In the genomic region with DNA sequence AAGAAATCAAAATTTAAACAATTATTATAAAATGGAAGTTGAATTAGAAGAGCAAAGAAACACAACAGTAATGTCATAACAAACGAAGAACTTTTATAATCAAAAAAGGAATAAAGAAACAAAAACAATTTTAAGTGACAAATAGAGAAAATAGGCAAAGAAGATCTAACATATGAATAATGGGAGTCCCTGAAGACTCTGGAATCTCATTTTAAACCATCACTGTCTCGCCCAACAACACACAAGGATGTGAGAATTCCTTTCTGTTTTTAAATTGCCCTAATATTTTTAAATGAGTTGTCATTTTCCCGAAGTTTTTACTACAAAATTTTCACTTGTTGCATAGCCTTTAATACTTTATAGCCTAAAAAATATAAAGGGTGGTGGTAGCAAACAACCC, we compare ENCODE assay signal across 27 cellular contexts. TPM values are rescaled to one million over a fixed set of nuclear protein-coding genes. Genes with fewer than 3 reads are reported as not detected.
A peak's percentile ranks its signal among the peaks of the same experiment; 100 is the strongest.
DNase-seq lines count a peak whose midpoint lies in the region; ATAC-seq, FAIRE-seq and TF ChIP-seq lines count a peak whose summit lies in the region.
"Had no signal": no experiment of that assay in that cellular context is flagged by ENCODE, and none has a peak within 500 bp of the region (broad histone marks: within the 10 kb centered on the region; RNA-seq: fewer than 3 reads in every experiment).

No MANE protein-coding gene starts in this region.

- H4K20me1 ChIP-seq in K562 (replicated peaks; ENCODE audit: control insufficient read depth, insufficient read depth, low read length): no peaks in the 10 kb centered on the region
- H4K20me1 ChIP-seq: BLaER1 had no signal

- POLR2A ChIA-PET in HEK293 (lab: Yijun Ruan, JAX): no interaction called here
- POLR2A ChIA-PET in K562 (lab: Yijun Ruan, JAX): no interaction called here

- no peak overlapping the region for H3K9ac ChIP-seq in K562 (ENCODE audit: insufficient read depth in 1 of 2, low read depth in 2 of 2, low read length in 2 of 2)
- H3K9ac ChIP-seq: BLaER1 had no signal

- TF ChIP-seq POLR2A in K562 (conservative IDR thresholded peaks at IDR 0.05) (no peak), gastroesophageal sphincter (IDR thresholded peaks at IDR 0.05) (no peak)

- in situ Hi-C loops in K562 (cut with MboI): no loop called here

- H3K27me3 ChIP-seq in K562 (ENCODE audit: control insufficient read depth in 2 of 2, insufficient read depth in 2 of 2, low read length in 2 of 2): no peaks in the 10 kb centered on the region
- no peaks in the 10 kb centered on the region for H3K27me3 ChIP-seq in gastroesophageal sphincter
- H3K27me3 ChIP-seq in left lung: no peaks in the 10 kb centered on the region
- H3K27me3 ChIP-seq: BE2C, BLaER1 had no signal

- ATAC-seq in K562 (no peak), gastroesophageal sphincter (no peak), left lung (no peak)

- H3K4me1 ChIP-seq in HEK293 (ENCODE audit: control insufficient read depth, insufficient read depth, low read length) (no peaks in the 10 kb centered on the region), K562 (replicated peaks in 1 of 2; ENCODE audit: control insufficient read depth in 2 of 2, insufficient read depth in 2 of 2, low read length in 2 of 2) (peaks cover 0 to 6% of the 10 kb centered on the region in 2 experiments; a peak in 1 of 5 replicates), gastroesophageal sphincter (peaks cover 0 to 9% (median under 1%) of the 10 kb centered on the region in 3 donors), left lung (peaks cover 0 to 6% of the 10 kb centered on the region in 2 donors)
- H3K4me1 ChIP-seq: BE2C had no signal

- TF ChIP-seq RAD21 in K562 (CRISPR knock-in tag; conservative IDR thresholded peaks at IDR 0.05 in 1 of 2, IDR thresholded peaks at IDR 0.05 in 1 of 2): no peak

- CTCF ChIA-PET in HEK293 (lab: Yijun Ruan, JAX) (no interaction called here), K562 (lab: Yijun Ruan, JAX; ENCODE audit: low intra/inter-chr PET ratio) (interaction anchor here (0.7 kb wide), 1 partner anchor 657 kb away, joined by 6 read pairs; no protein-coding TSS in a partner anchor)

- H3K9me3 ChIP-seq in HEK293 (ENCODE audit: control insufficient read depth, insufficient read depth, low read depth, low read length): no peaks in the 10 kb centered on the region
- 0 out of 2 replicates have a peak, but pooled peaks cover 2% of the 10 kb centered on the region for H3K9me3 ChIP-seq in K562 (replicated peaks; ENCODE audit: control insufficient read depth, insufficient read depth, low read depth, low read length)
- peaks cover 0 to 25% (median 0%) of the 10 kb centered on the region in 3 donors for H3K9me3 ChIP-seq in gastroesophageal sphincter
- peaks cover 0 to 13% of the 10 kb centered on the region in 2 donors for H3K9me3 ChIP-seq in left lung
- H3K9me3 ChIP-seq: BE2C had no signal

- BruUV-seq in K562 (replicated peaks; lab: Mats Ljungman, UMichigan): no TSS peak

- DNase-seq in K562 (ENCODE audit: extremely low read depth in 1 of 4, low spot score in 3 of 4): no peak
- no peak for DNase-seq in left lung
- DNase-seq: 8988T; ACHN; BE2C; C1 segment of cervical spinal cord; CD4-positive, alpha-beta memory T cell; CD4-positive, CD25-positive, alpha-beta regulatory T cell; CD8-positive, alpha-beta memory T cell; COR-L47; DMS 273 treated with DMSO at 0.1 percent for 48 hours; DMS153; DMS79; DND-41; EL; GF-D8 had no signal

- peak; percentile 31 for FAIRE-seq in G401.6 (lab: Jason Lieb, UNC)
- no peak for FAIRE-seq in K562 (lab: Jason Lieb, UNC)
- FAIRE-seq: A204.1, GM12891, GM19239 had no signal

- H3K9me1 ChIP-seq in K562 (ENCODE audit: control insufficient read depth, insufficient read depth, low read length): no peaks in the 10 kb centered on the region

- H2AFZ ChIP-seq in K562 (ENCODE audit: low read depth, low read length): no peak overlapping the region

- intact Hi-C loops in K562 (cut with micrococcal nuclease) (no loop called here), left lung (cut with DNase I) (no loop called here)

- H3K4me3 ChIP-seq in HEK293 (ENCODE audit: low read depth, low read length) (no peak overlapping the region), K562 (no peak overlapping the region), gastroesophageal sphincter (no peak overlapping the region), left lung (no peak overlapping the region)
- H3K4me3 ChIP-seq: BLaER1 had no signal

- WGBS in K562 (ENCODE audit: insufficient coverage, low coverage, missing lambda C conversion rate): 9% methylated on average over 3 of the region's 3 CpGs
- WGBS in gastroesophageal sphincter (ENCODE audit: low coverage in 1 of 2), 2 donors: 84 to 90% methylated on average over 3 of the region's 3 CpGs

- H3K27ac ChIP-seq in HEK293 (ENCODE audit: extremely low read depth, low read depth, low read length) (no peak overlapping the region), K562 (ENCODE audit: extremely low read depth, low read depth, low read length) (no peak overlapping the region), gastroesophageal sphincter (no peak overlapping the region), left lung (no peak overlapping the region)
- H3K27ac ChIP-seq: BLaER1 had no signal

- peaks cover 10% of the 10 kb centered on the region for H3K79me2 ChIP-seq in K562 (ENCODE audit: control insufficient read depth, insufficient read depth, low read length)

- TF ChIP-seq EP300 in K562 (IDR thresholded peaks at IDR 0.05; ENCODE audit: low read length) (no peak), gastroesophageal sphincter (IDR thresholded peaks at IDR 0.05) (no peak)

- TF ChIP-seq CTCF in HEK293 (tag by site-specific recombination; IDR thresholded peaks at IDR 0.05) (no peak), K562 (IDR thresholded peaks at IDR 0.05 in 2 of 3, conservative IDR thresholded peaks at IDR 0.05 in 1 of 3; ENCODE audit: insufficient read depth in 2 of 3, low read depth in 1 of 3, low read length in 3 of 3) (no peak), gastroesophageal sphincter (IDR thresholded peaks at IDR 0.05) (no peak), left lung (IDR thresholded peaks at IDR 0.05) (no peak)

- H3K36me3 ChIP-seq in HEK293 (ENCODE audit: control insufficient read depth in 2 of 2, insufficient read depth in 1 of 2, low read length in 2 of 2) (no peaks in the 10 kb centered on the region), K562 (ENCODE audit: control insufficient read depth, insufficient read depth, low read length) (no peaks in the 10 kb centered on the region), gastroesophageal sphincter (no peaks in the 10 kb centered on the region), left lung (no peaks in the 10 kb centered on the region)
- H3K36me3 ChIP-seq: BE2C, BLaER1 had no signal

- no peak overlapping the region for H3K4me2 ChIP-seq in K562 (ENCODE audit: insufficient read depth, low read length)
- H3K4me2 ChIP-seq: BLaER1 had no signal

RNA-seq across cellular contexts. Expression of a gene that starts 4.3 kb away (rescaled TPM):
- 90.8 and 103 TPM in 2 replicates for total RNA-seq in K562 (2011; cell fraction: chromatin; rRNA removed; ENCODE audit: low replicate concordance)
- total RNA-seq in K562 (2011; cell fraction: nucleolus; rRNA removed): 62.9 and 67.9 TPM in 2 replicates
- total RNA-seq in K562 (2011; cell fraction: nucleoplasm; rRNA removed): 112 and 149 TPM in 2 replicates
- total RNA-seq in K562 (2014; rRNA removed) (45.8 and 47.0 TPM in 2 replicates), K562 (2014; rRNA removed; fragmentation: Illumina TruSeq; extraction: Trizol) (80.0 and 86.4 TPM in 2 replicates), K562 (2015; rRNA removed; fragmentation: Illumina TruSeq; extraction: Trizol) (71.9 and 74.7 TPM in 2 replicates), K562 (2021) (64.5 and 74.2 TPM in 2 replicates), gastroesophageal sphincter (10 to 100 TPM in 1 of 4 donors, 1 to 10 TPM in 3; 6.7 to 10.3 (median 7.1) TPM), left lung (10 to 100 TPM in 1 of 2 donors, 1 to 10 TPM in 1; 9.1 to 15.6 TPM)
- polyA plus RNA-seq in K562 (2011; rRNA removed) (90.9 and 102 TPM in 2 replicates), K562 (2014; fragmentation: Illumina TruSeq; extraction: Trizol) (58.9 and 66.4 TPM in 2 replicates), K562 (2014; fragmentation: Nextera tagmentation; extraction: Ambion mirVana) (10 to 100 TPM; 26.9 to 46.8 TPM), K562 (2014; rRNA removed) (46.0 and 49.9 TPM in 2 replicates)
- 51.9 and 99.8 TPM in 2 replicates for polyA plus RNA-seq in K562 (2011; cell fraction: cytosol; rRNA removed)
- polyA plus RNA-seq in K562 (2011; cell fraction: nucleus; rRNA removed): 26.4 and 44.3 TPM in 2 replicates
- 30.7 and 38.2 TPM in 2 replicates for polyA plus RNA-seq in K562 (2012)
- 151 and 183 TPM in 2 replicates for polyA minus RNA-seq in K562 (2011; rRNA and poly(A)+ RNA removed)
- polyA minus RNA-seq in K562 (2011; cell fraction: cytosol; rRNA and poly(A)+ RNA removed): 51.7 and 72.3 TPM in 2 replicates
- 25.2 and 47.9 TPM in 2 replicates for polyA minus RNA-seq in K562 (2011; cell fraction: nucleus; rRNA and poly(A)+ RNA removed)

RNA-seq across cellular contexts. Expression of a gene that starts 47.2 kb away (rescaled TPM):
- total RNA-seq in K562 (2011; cell fraction: chromatin; rRNA removed; ENCODE audit: low replicate concordance): 23.9 and 24.2 TPM in 2 replicates
- 24.2 and 25.8 TPM in 2 replicates for total RNA-seq in K562 (2011; cell fraction: nucleolus; rRNA removed)
- total RNA-seq in K562 (2011; cell fraction: nucleoplasm; rRNA removed): 26.2 and 36.1 TPM in 2 replicates
- total RNA-seq in K562 (2014; rRNA removed): 17.8 and 23.8 TPM in 2 replicates
- total RNA-seq in K562 (2014; rRNA removed; fragmentation: Illumina TruSeq; extraction: Trizol): 21.6 and 23.9 TPM in 2 replicates
- total RNA-seq in K562 (2015; rRNA removed; fragmentation: Illumina TruSeq; extraction: Trizol): 17.9 and 19.6 TPM in 2 replicates
- total RNA-seq in K562 (2021): 15.3 and 15.5 TPM in 2 replicates
- polyA plus RNA-seq in K562 (2011; rRNA removed): 35.6 and 37.5 TPM in 2 replicates
- polyA plus RNA-seq in K562 (2011; cell fraction: cytosol; rRNA removed): 27.6 and 37.8 TPM in 2 replicates
- polyA plus RNA-seq in K562 (2011; cell fraction: nucleus; rRNA removed): 19.0 and 21.7 TPM in 2 replicates
- polyA plus RNA-seq in K562 (2012): 17.0 and 25.2 TPM in 2 replicates
- polyA plus RNA-seq in K562 (2014; fragmentation: Illumina TruSeq; extraction: Trizol): 25.0 and 27.3 TPM in 2 replicates
- polyA plus RNA-seq in K562 (2014; fragmentation: Nextera tagmentation; extraction: Ambion mirVana): 10 to 100 TPM; 11.5 to 15.2 TPM
- 19.2 and 21.3 TPM in 2 replicates for polyA plus RNA-seq in K562 (2014; rRNA removed)
- polyA minus RNA-seq in K562 (2011; rRNA and poly(A)+ RNA removed): 27.7 and 28.8 TPM in 2 replicates
- 8.5 and 12.5 TPM in 2 replicates for polyA minus RNA-seq in K562 (2011; cell fraction: cytosol; rRNA and poly(A)+ RNA removed)
- polyA minus RNA-seq in K562 (2011; cell fraction: nucleus; rRNA and poly(A)+ RNA removed): 4.6 and 7.3 TPM in 2 replicates
- 10 to 100 TPM; 14.1 to 27.1 (median 17.6) TPM for total RNA-seq in gastroesophageal sphincter
- total RNA-seq in left lung: 10 to 100 TPM; 27.1 to 27.7 TPM

RNA-seq across cellular contexts. Expression of a gene that starts 51.6 kb away (rescaled TPM):
- total RNA-seq in K562 (2011; cell fraction: chromatin; rRNA removed; ENCODE audit: low replicate concordance): not detected in 2 replicates
- not detected in 2 replicates for total RNA-seq in K562 (2011; cell fraction: nucleolus; rRNA removed)
- total RNA-seq in K562 (2011; cell fraction: nucleoplasm; rRNA removed): not detected in 2 replicates
- not detected in 2 replicates for total RNA-seq in K562 (2014; rRNA removed)
- not detected in 2 replicates for total RNA-seq in K562 (2014; rRNA removed; fragmentation: Illumina TruSeq; extraction: Trizol)
- not detected in 2 replicates for total RNA-seq in K562 (2015; rRNA removed; fragmentation: Illumina TruSeq; extraction: Trizol)
- not detected in 2 replicates for total RNA-seq in K562 (2021)
- polyA plus RNA-seq in K562 (2011; rRNA removed): not detected in 2 replicates
- not detected in 2 replicates for polyA plus RNA-seq in K562 (2011; cell fraction: cytosol; rRNA removed)
- not detected in 2 replicates for polyA plus RNA-seq in K562 (2011; cell fraction: nucleus; rRNA removed)
- 0.07 TPM in 1 of 2 replicates, not detected in the other for polyA plus RNA-seq in K562 (2012)
- polyA plus RNA-seq in K562 (2014; fragmentation: Illumina TruSeq; extraction: Trizol): not detected in 2 replicates
- polyA plus RNA-seq in K562 (2014; fragmentation: Nextera tagmentation; extraction: Ambion mirVana): not detected
- not detected in 2 replicates for polyA plus RNA-seq in K562 (2014; rRNA removed)
- polyA minus RNA-seq in K562 (2011; rRNA and poly(A)+ RNA removed): not detected in 2 replicates
- polyA minus RNA-seq in K562 (2011; cell fraction: cytosol; rRNA and poly(A)+ RNA removed): not detected in 2 replicates
- 0.78 TPM in 1 of 2 replicates, not detected in the other for polyA minus RNA-seq in K562 (2011; cell fraction: nucleus; rRNA and poly(A)+ RNA removed)
- total RNA-seq in gastroesophageal sphincter: not detected
- 1 to 10 TPM in 1 of 2 donors, not detected in 1; 1.2 TPM for total RNA-seq in left lung
- total RNA-seq: A673; CD4-positive, alpha-beta memory T cell; CD4-positive, CD25-positive, alpha-beta regulatory T cell; CD8-positive, alpha-beta memory T cell; Daoy; G401 had no signal
- polyA plus RNA-seq: AG04450; CD4-positive, alpha-beta memory T cell; CD8-positive, alpha-beta memory T cell had no signal
